ENCODE assay signal across 35 cellular contexts in genomic region chr4:165361804-165362203, GRCh38. TPM values are rescaled to one million over a fixed set of nuclear protein-coding genes. Genes with fewer than 3 reads are reported as not detected.
"Had no signal": no experiment of that assay in that cellular context is flagged by ENCODE, and none has a peak within 500 bp of the region (broad histone marks: within the 10 kb centered on the region; RNA-seq: fewer than 3 reads in every experiment).

No MANE protein-coding gene starts in this region.

- H3K36me3 ChIP-seq: adrenal gland, ascending aorta, brain microvascular endothelial cell, breast epithelium, cardiac muscle cell had no signal

- DNase-seq: activated effector memory CD4-positive, alpha-beta T cell treated with anti-CD3 and anti-CD28 coated beads, Interleukin-2, amount 50 U/mL, for 16 hours; activated effector memory CD4-positive, alpha-beta T cell treated with Interleukin-2 at 50 U/mL for 16 hours; activated gamma-delta T cell; activated gamma-delta T cell treated with Interleukin-2 at 50 U/mL for 16 hours; activated naive CD4-positive, alpha-beta T cell; activated naive CD4-positive, alpha-beta T cell treated with anti-CD3 and anti-CD28 coated beads for 36 hours; activated naive CD4-positive, alpha-beta T cell treated with anti-CD3 and anti-CD28 coated beads, Interleukin-2, amount 10 ng/mL, durations not matched to agents 7 days and 5 days; activated naive CD4-positive, alpha-beta T cell treated with anti-CD3 and anti-CD28 coated beads, Interleukin-2, amount 50 U/mL, for 16 hours; activated naive CD4-positive, alpha-beta T cell treated with Interleukin-2 at 50 U/mL for 16 hours; activated naive CD8-positive, alpha-beta T cell treated with anti-CD3 and anti-CD28 coated beads for 36 hours; activated naive CD8-positive, alpha-beta T cell treated with anti-CD3 and anti-CD28 coated beads, Interleukin-2, amount 10 ng/mL, durations not matched to agents 7 days and 5 days; activated naive CD8-positive, alpha-beta T cell treated with anti-CD3 and anti-CD28 coated beads, Interleukin-2, amount 50 U/mL, for 24 hours; activated T-cell treated with anti-CD3 and anti-CD28 coated beads, Interleukin-2, amount 50 U/mL, for 1 hour; activated T-cell treated with anti-CD3 and anti-CD28 coated beads, Interleukin-2, amount 50 U/mL, for 24 hours; activated T-cell treated with anti-CD3 and anti-CD28 coated beads, Interleukin-2, amount 50 U/mL, for 4 hours; activated T-cell treated with anti-CD3 and anti-CD28 coated beads, Interleukin-2, amount 50 U/mL, for 48 hours; activated T-cell treated with anti-CD3 and anti-CD28 coated beads, Interleukin-2, amount 50 U/mL, for 72 hours; adrenal gland; amniotic stem cell; amygdala; anterior cingulate cortex; aorta; body of pancreas; brain microvascular endothelial cell; caudate nucleus; central memory CD4-positive, alpha-beta T cell; cerebellar nuclear complex had no signal

- H3K27me3 ChIP-seq: adrenal gland, ascending aorta, body of pancreas, brain microvascular endothelial cell, breast epithelium, cardiac muscle cell had no signal

- H3K4me1 ChIP-seq: adrenal gland, ascending aorta, body of pancreas, breast epithelium had no signal

- ATAC-seq: activated naive CD4-positive, alpha-beta T cell treated with anti-CD3 and anti-CD28 coated beads, Interleukin-2, amount 50 U/mL, for 72 hours; activated naive CD8-positive, alpha-beta T cell treated with anti-CD3 and anti-CD28 coated beads, Interleukin-2, amount 50 U/mL, for 24 hours; activated T-cell treated with anti-CD3 and anti-CD28 coated beads, Interleukin-2, amount 50 U/mL, for 4 hours; activated T-cell treated with anti-CD3 and anti-CD28 coated beads, Interleukin-2, amount 50 U/mL, for 72 hours; activated T-helper 17 cell treated with anti-CD3 and anti-CD28 coated beads, Interleukin-2, amount 50 U/mL, for 72 hours; body of pancreas had no signal

- H3K4me3 ChIP-seq: adrenal gland, ascending aorta, body of pancreas, breast epithelium, cardiac muscle cell had no signal

- H3K27ac ChIP-seq: adrenal gland, ascending aorta, body of pancreas, brain microvascular endothelial cell, breast epithelium, cardiac muscle cell had no signal

- FAIRE-seq: astrocyte, bronchial epithelial cell had no signal

- H3K9me3 ChIP-seq: adrenal gland, ascending aorta, body of pancreas, breast epithelium had no signal

RNA-seq across cellular contexts. Expression of gene CPE, which starts 17.0 kb away (rescaled TPM):
- total RNA-seq: activated naive CD4-positive, alpha-beta T cell treated with anti-CD3 and anti-CD28 coated beads, Interleukin-2, amount 50 U/mL, for 72 hours; activated naive CD8-positive, alpha-beta T cell treated with anti-CD3 and anti-CD28 coated beads for 36 hours; activated naive CD8-positive, alpha-beta T cell treated with anti-CD3 and anti-CD28 coated beads, Interleukin-2, amount 10 ng/mL, durations not matched to agents 7 days and 5 days; activated T-cell treated with anti-CD3 and anti-CD28 coated beads, Interleukin-2, amount 50 U/mL, for 72 hours; activated T-helper 1 cell treated with anti-CD3 and anti-CD28 coated beads, Interleukin-12 subunit alpha, Interleukin-12 subunit beta, Interleukin-2, Interleukin-4 antibody, amounts not matched to agents 30 ng/mL and 10 ng/mL and 1 ng/mL, durations not matched to agents 14 hours and 24 hours and 36 hours; activated T-helper 17 cell treated with anti-CD3 and anti-CD28 coated beads, Interleukin-2, amount 50 U/mL, for 72 hours had no signal
